1 cellular context compared by ENCODE assay signal in the genomic region with DNA sequence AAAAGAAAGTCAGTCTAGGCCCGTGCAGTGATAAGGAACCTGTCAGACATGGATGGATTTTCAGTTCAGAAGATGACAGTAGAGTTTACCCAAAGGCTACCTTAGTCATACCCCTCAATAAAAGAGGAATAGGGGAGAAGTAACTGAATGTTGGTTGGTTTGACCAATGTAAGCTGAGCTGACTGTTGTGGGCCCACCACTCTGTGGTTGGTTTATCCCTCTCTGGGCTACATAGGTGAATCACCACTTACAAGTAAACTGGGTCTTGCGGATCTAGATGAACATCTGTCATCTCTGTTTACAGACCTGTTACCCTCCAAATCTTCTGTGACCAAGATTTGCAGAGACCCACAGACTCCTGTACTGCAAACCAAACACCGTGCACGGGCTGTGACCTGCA.
TF ChIP-seq lines count a peak whose summit lies in the region.

No MANE protein-coding gene starts in this region.

TF ChIP-seq in HEK293T, 16 proteins besides CTCF, POLR2A, EP300 and RAD21:
- TF ChIP-seq ARNT (IDR thresholded peaks at IDR 0.05) (no peak), NFRKB (IDR thresholded peaks at IDR 0.05) (no peak), HDGF (IDR thresholded peaks at IDR 0.05; ENCODE audit: borderline replicate concordance) (no peak), BHLHE40 (IDR thresholded peaks at IDR 0.05; ENCODE audit: borderline replicate concordance) (no peak), SUZ12 (IDR thresholded peaks at IDR 0.05) (no peak), ELF4 (IDR thresholded peaks at IDR 0.05) (no peak), CTBP1 (IDR thresholded peaks at IDR 0.05; ENCODE audit: borderline replicate concordance) (no peak), LEF1 (IDR thresholded peaks at IDR 0.05; ENCODE audit: borderline replicate concordance) (no peak), FOXK2 (IDR thresholded peaks at IDR 0.05) (no peak), FOXM1 (IDR thresholded peaks at IDR 0.05; ENCODE audit: borderline replicate concordance) (no peak), ZNF384 (IDR thresholded peaks at IDR 0.05) (no peak), SP1 (IDR thresholded peaks at IDR 0.05) (no peak), FOXA1 (IDR thresholded peaks at IDR 0.05) (no peak), TARDBP (IDR thresholded peaks at IDR 0.05) (no peak), L3MBTL2 (conservative IDR thresholded peaks at IDR 0.05) (no peak)
- TF ChIP-seq, protein P1, sequence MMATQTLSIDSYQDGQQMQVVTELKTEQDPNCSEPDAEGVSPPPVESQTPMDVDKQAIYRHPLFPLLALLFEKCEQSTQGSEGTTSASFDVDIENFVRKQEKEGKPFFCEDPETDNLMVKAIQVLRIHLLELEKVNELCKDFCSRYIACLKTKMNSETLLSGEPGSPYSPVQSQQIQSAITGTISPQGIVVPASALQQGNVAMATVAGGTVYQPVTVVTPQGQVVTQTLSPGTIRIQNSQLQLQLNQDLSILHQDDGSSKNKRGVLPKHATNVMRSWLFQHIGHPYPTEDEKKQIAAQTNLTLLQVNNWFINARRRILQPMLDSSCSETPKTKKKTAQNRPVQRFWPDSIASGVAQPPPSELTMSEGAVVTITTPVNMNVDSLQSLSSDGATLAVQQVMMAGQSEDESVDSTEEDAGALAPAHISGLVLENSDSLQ (IDR thresholded peaks at IDR 0.05), result no peak
